In the genomic region with DNA sequence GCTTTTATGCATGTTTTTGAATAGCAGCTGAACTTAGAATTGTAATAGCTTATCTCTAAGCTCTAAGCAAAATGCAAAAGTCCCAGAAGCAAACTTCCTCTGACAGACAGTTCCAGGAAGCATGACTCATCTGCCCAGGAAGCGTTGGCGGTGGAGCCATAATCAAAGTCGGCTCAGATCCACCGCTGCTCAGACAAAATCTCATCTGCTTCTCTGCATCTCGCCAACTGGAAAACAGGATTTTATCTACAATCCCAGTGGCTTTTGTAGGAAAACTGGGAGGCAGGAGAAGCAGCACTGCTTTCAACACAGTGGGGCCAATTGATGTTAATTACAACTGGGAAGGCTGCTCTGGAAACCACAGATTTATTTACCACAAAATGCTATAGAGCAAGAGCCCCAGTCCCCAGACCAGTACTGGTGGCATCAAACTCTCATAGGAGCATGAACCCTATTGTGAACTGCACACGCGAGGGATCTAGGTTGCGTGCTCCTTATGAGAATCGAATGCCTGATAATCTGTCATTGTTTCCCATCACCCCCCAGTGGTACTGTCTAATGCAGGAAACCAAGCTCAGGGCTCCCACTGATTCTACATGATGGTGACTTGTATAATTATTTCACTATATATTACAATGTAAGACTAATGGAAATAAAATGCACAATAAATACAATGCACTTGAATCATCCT, we compare ENCODE assay signal across 8 cellular contexts.
DNase-seq lines count a peak whose midpoint lies in the region; ATAC-seq and TF ChIP-seq lines count a peak whose summit lies in the region.

No MANE protein-coding gene starts in this region.

- DNase-seq in RPMI7951 (ENCODE audit: low read depth), result peak; percentile 97
- DNase-seq in activated effector memory CD4-positive, alpha-beta T cell treated with Interleukin-2 at 50 U/mL for 16 hours, result peak; percentile 72
- peak; percentile 88 for DNase-seq in posterior vena cava (ENCODE audit: low spot score)
- peak in 1 of 2 donors; percentile 80 for DNase-seq in upper lobe of left lung
- no peak for DNase-seq in NCI-H2029 treated with DMSO at 0.1 percent for 48 hours (lab: John Stamatoyannopoulos, UW)
- DNase-seq in GOT3 (lab: John Stamatoyannopoulos, UW), result no peak

- TF ChIP-seq EP300 in gastroesophageal sphincter (IDR thresholded peaks at IDR 0.05), result no peak
- TF ChIP-seq EP300 in upper lobe of left lung (IDR thresholded peaks at IDR 0.05), result peak in 3 of 4 donors; percentile 64 to 83 (median 83)

- TF ChIP-seq POLR2A in gastroesophageal sphincter (IDR thresholded peaks at IDR 0.05) (no peak), upper lobe of left lung (IDR thresholded peaks at IDR 0.05) (peak in 1 of 4 donors; percentile 19)

- H3K4me1 ChIP-seq in gastroesophageal sphincter (peaks cover 0 to 33% (median 0%) of the 10 kb centered on the region in 3 donors), upper lobe of left lung (peaks cover 51 to 72% (median 54%) of the 10 kb centered on the region in 4 donors)

- intact Hi-C loops in posterior vena cava (cut with DNase I), result no loop called here

- H3K9me3 ChIP-seq in gastroesophageal sphincter (no peaks in the 10 kb centered on the region), upper lobe of left lung (no peaks in the 10 kb centered on the region)

- H3K36me3 ChIP-seq in gastroesophageal sphincter (no peaks in the 10 kb centered on the region), upper lobe of left lung (no peaks in the 10 kb centered on the region)

- ATAC-seq in GM18907 (IDR thresholded peaks at IDR 0.05; ENCODE audit: unreplicated experiment) (peak; percentile 42), gastroesophageal sphincter (peak; percentile 76), upper lobe of left lung (ENCODE audit: low FRiP score in 2 of 2) (peak; percentile 65 to 81)

- no peak overlapping the region for H3K4me3 ChIP-seq in gastroesophageal sphincter
- H3K4me3 ChIP-seq in upper lobe of left lung, result peak overlapping the region in 2 of 4 donors; percentile 12 to 17

- 54% methylated on average over 5 to 7 of the region's 9 CpGs for WGBS in gastroesophageal sphincter (ENCODE audit: low coverage in 1 of 2), 2 donors
- 27 to 37% methylated on average over 9 of the region's 9 CpGs for WGBS in upper lobe of left lung, 2 donors

- H3K27me3 ChIP-seq in gastroesophageal sphincter (no peaks in the 10 kb centered on the region), upper lobe of left lung (no peaks in the 10 kb centered on the region)

- H3K27ac ChIP-seq in gastroesophageal sphincter, result peak overlapping the region in 3 of 4 donors; percentile 49 to 74 (median 57)
- H3K27ac ChIP-seq in upper lobe of left lung, result peak overlapping the region; percentile 59 to 76 (median 72)

- TF ChIP-seq CTCF in gastroesophageal sphincter (IDR thresholded peaks at IDR 0.05) (no peak), upper lobe of left lung (IDR thresholded peaks at IDR 0.05) (no peak)

Comparison
In these comparisons a context has a peak if more than half of its experiments do, and no peak if none do; other contexts are left out.
1. DNase-seq: peak in RPMI7951 (single experiment), activated effector memory CD4-positive, alpha-beta T cell treated with Interleukin-2 at 50 U/mL for 16 hours (single experiment) and posterior vena cava (single experiment); none in NCI-H2029 treated with DMSO at 0.1 percent for 48 hours (single experiment) and GOT3 (single experiment).
2. Peak in every context shown above with its lines, with median percentiles within 50 percentile points of each other: ATAC-seq.